Comparison of ENCODE assay signal across 19 cellular contexts in genomic region chr1:19325368-19325957, GRCh38.
"Had no signal": no experiment of that assay in that cellular context is flagged by ENCODE, and none has a peak within 500 bp of the region (broad histone marks: within the 10 kb centered on the region; RNA-seq: fewer than 3 reads in every experiment).

No MANE protein-coding gene starts in this region.

- H3K4me1 ChIP-seq: esophagus muscularis mucosa, heart right ventricle, neural progenitor cell, psoas muscle, suprapubic skin had no signal

- H3K4me3 ChIP-seq: esophagus muscularis mucosa, heart right ventricle, mucosa of descending colon, neural progenitor cell, psoas muscle, skin epidermis, suprapubic skin had no signal

- H3K9me3 ChIP-seq: esophagus muscularis mucosa, heart right ventricle, mucosa of descending colon, psoas muscle, suprapubic skin had no signal

- H3K27me3 ChIP-seq: esophagus muscularis mucosa, heart right ventricle, neural progenitor cell, suprapubic skin had no signal

- H3K36me3 ChIP-seq: neural progenitor cell had no signal

- ATAC-seq: activated CD4-positive, CD25-positive, alpha-beta regulatory T cell treated with anti-CD3 and anti-CD28 coated beads, Interleukin-2, amount 50 U/mL, for 24 hours; activated CD8-positive, alpha-beta T cell treated with anti-CD3 and anti-CD28 coated beads, Interleukin-2, amount 10 ng/mL, durations not matched to agents 7 days and 5 days; activated T-cell treated with anti-CD3 and anti-CD28 coated beads, Interleukin-2, amount 50 U/mL, for 72 hours; heart right ventricle; mucosa of descending colon; psoas muscle; stimulated activated naive CD8-positive, alpha-beta T cell treated with anti-CD3 and anti-CD28 coated beads, Interleukin-15, amount 100 ng/mL, for 72 hours had no signal

- H3K27ac ChIP-seq: esophagus muscularis mucosa, heart right ventricle, neural progenitor cell, psoas muscle, skin epidermis, suprapubic skin had no signal

- DNase-seq: activated CD4-positive, alpha-beta T cell treated with anti-CD3 and anti-CD28 coated beads, Interleukin-2, amount 10 ng/mL, durations not matched to agents 7 days and 5 days; activated CD8-positive, alpha-beta T cell treated with anti-CD3 and anti-CD28 coated beads, Interleukin-2, amount 10 ng/mL, durations not matched to agents 7 days and 5 days; activated effector memory CD4-positive, alpha-beta T cell treated with anti-CD3 and anti-CD28 coated beads, Interleukin-2, amount 50 U/mL, for 16 hours; activated naive CD4-positive, alpha-beta T cell treated with anti-CD3 and anti-CD28 coated beads, Interleukin-2, amount 50 U/mL, for 16 hours; activated T-cell treated with anti-CD3 and anti-CD28 coated beads, Interleukin-2, amount 50 U/mL, for 72 hours; effector CD4-positive, alpha-beta T cell; heart right ventricle; immature natural killer cell; mesenchymal stem cell; mucosa of descending colon; naive B cell; psoas muscle; right cardiac atrium; stimulated activated naive CD8-positive, alpha-beta T cell treated with anti-CD3 and anti-CD28 coated beads, Interleukin-15, amount 100 ng/mL, for 72 hours had no signal
